In genomic region chr2:106285237-106285829, GRCh38 we compare ENCODE assay signal across 28 cellular contexts.
"Had no signal": no experiment of that assay in that cellular context is flagged by ENCODE, and none has a peak within 500 bp of the region (broad histone marks: within the 10 kb centered on the region; RNA-seq: fewer than 3 reads in every experiment).

No MANE protein-coding gene starts in this region.

- H3K4me1 ChIP-seq: lower lobe of right lung, right atrium auricular region, tibial nerve, uterus had no signal

- H3K27ac Mint-ChIP-seq: mesothelial cell of epicardium; naive B cell; natural killer cell treated with Interleukin-12 subunit alpha and Interleukin-12 subunit beta and Interleukin-15 and Interleukin-18, amount 100 ng/mL, for 72 hours; progenitor cell of endocrine pancreas; stimulated activated naive CD8-positive, alpha-beta T cell treated with anti-CD3 and anti-CD28 coated beads, Interleukin-15, Interleukin-2, amounts not matched to agents 100 ng/mL and 50 ng/mL, for 24 hours had no signal

- FAIRE-seq: keratinocyte had no signal

- H3K27ac ChIP-seq: left lung, lower lobe of right lung, neutrophil, right atrium auricular region, skin epidermis, tibial nerve, uterus had no signal

- H3K9me3 Mint-ChIP-seq: mesothelial cell of epicardium; natural killer cell treated with Interleukin-12 subunit alpha and Interleukin-12 subunit beta and Interleukin-15 and Interleukin-18, amount 100 ng/mL, for 72 hours; neural crest cell; stimulated activated naive CD8-positive, alpha-beta T cell treated with anti-CD3 and anti-CD28 coated beads, Interleukin-15, Interleukin-2, amounts not matched to agents 100 ng/mL and 50 ng/mL, for 24 hours; type B pancreatic cell had no signal

- H3K9me3 ChIP-seq: left lung, lower lobe of right lung, neutrophil, right atrium auricular region, tibial nerve, uterus had no signal

- H3K27me3 Mint-ChIP-seq: progenitor cell of endocrine pancreas, type B pancreatic cell had no signal

- H3K36me3 ChIP-seq: left lung, lower lobe of right lung, neutrophil, right atrium auricular region, tibial nerve, uterus had no signal

- H3K4me3 Mint-ChIP-seq: mesothelial cell of epicardium; naive B cell; natural killer cell treated with Interleukin-12 subunit alpha and Interleukin-12 subunit beta and Interleukin-15 and Interleukin-18, amount 100 ng/mL, for 72 hours; neural crest cell; stimulated activated naive CD8-positive, alpha-beta T cell treated with anti-CD3 and anti-CD28 coated beads, Interleukin-15, Interleukin-2, amounts not matched to agents 100 ng/mL and 50 ng/mL, for 24 hours; type B pancreatic cell had no signal

- DNase-seq: hippocampal formation; kidney glomerular epithelial cell; left cardiac atrium; left lung; lower lobe of right lung; mammary epithelial cell; mesenchymal stem cell; naive B cell; occipital lobe; stimulated activated CD4-positive, alpha-beta T cell treated with anti-CD3 and anti-CD28 coated beads, Interleukin-12 subunit alpha, Interleukin-12 subunit beta, amount 100 ng/mL, for 4 hours; stimulated activated CD4-positive, alpha-beta T cell treated with anti-CD3 and anti-CD28 coated beads, Interleukin-15, amount 100 ng/mL, for 24 hours; stimulated activated CD4-positive, alpha-beta T cell treated with anti-CD3 and anti-CD28 coated beads, Interleukin-2, amount 100 ng/mL, for 24 hours; stimulated activated CD4-positive, alpha-beta T cell treated with anti-CD3 and anti-CD28 coated beads, Interleukin-4, amount 100 ng/mL, for 1 hour; stimulated activated naive CD4-positive, alpha-beta T cell; substantia nigra; uterus had no signal

- H3K36me3 Mint-ChIP-seq: mesothelial cell of epicardium; naive B cell; natural killer cell treated with Interleukin-12 subunit alpha and Interleukin-12 subunit beta and Interleukin-15 and Interleukin-18, amount 100 ng/mL, for 72 hours; type B pancreatic cell had no signal

- H3K4me3 ChIP-seq: left lung, lower lobe of right lung, right atrium auricular region, skin epidermis, tibial nerve, uterus had no signal

- H3K27me3 ChIP-seq: left lung, neutrophil, right atrium auricular region, tibial nerve, uterus had no signal

- ATAC-seq: left cardiac atrium; left lung; natural killer cell treated with Interleukin-12 subunit alpha and Interleukin-12 subunit beta and Interleukin-15 and Interleukin-18, amount 100 ng/mL, for 72 hours; sciatic nerve had no signal
